ENCODE assay signal across 1 cellular context in genomic region chr2:54941248-54941984, GRCh38.
TF ChIP-seq lines count a peak whose summit lies in the region.

No MANE protein-coding gene starts in this region.

TF ChIP-seq in HepG2, 621 proteins besides CTCF, POLR2A, EP300 and RAD21 (continued from another document and continues in another):
- TF ChIP-seq ZNF770 (CRISPR knock-in tag; IDR thresholded peaks at IDR 0.05) (no peak), YEATS2 (CRISPR knock-in tag; IDR thresholded peaks at IDR 0.05; ENCODE audit: borderline replicate concordance) (no peak), CERS6 (CRISPR knock-in tag; IDR thresholded peaks at IDR 0.05) (no peak), GATAD1 (CRISPR knock-in tag; IDR thresholded peaks at IDR 0.05) (no peak), SP5 (CRISPR knock-in tag; IDR thresholded peaks at IDR 0.05; ENCODE audit: borderline replicate concordance, low read depth) (no peak), ZFX (CRISPR knock-in tag; IDR thresholded peaks at IDR 0.05; ENCODE audit: low read depth) (no peak), ZNF296 (CRISPR knock-in tag; conservative IDR thresholded peaks at IDR 0.05) (no peak), MIER3 (CRISPR knock-in tag; IDR thresholded peaks at IDR 0.05; ENCODE audit: borderline replicate concordance) (no peak), KDM6A (CRISPR knock-in tag; IDR thresholded peaks at IDR 0.05; ENCODE audit: low read depth) (no peak), FOXP4 (CRISPR knock-in tag; IDR thresholded peaks at IDR 0.05) (no peak), RNF219 (CRISPR knock-in tag; IDR thresholded peaks at IDR 0.05) (no peak), ZNF256 (CRISPR knock-in tag; conservative IDR thresholded peaks at IDR 0.05) (no peak), TOPORS (CRISPR knock-in tag; IDR thresholded peaks at IDR 0.05) (no peak), DPF2 (CRISPR knock-in tag; IDR thresholded peaks at IDR 0.05; ENCODE audit: borderline replicate concordance, low read depth) (no peak), ZMYM3 (CRISPR knock-in tag; IDR thresholded peaks at IDR 0.05) (no peak), ARNT (IDR thresholded peaks at IDR 0.05) (no peak), CBX1 (IDR thresholded peaks at IDR 0.05; ENCODE audit: low read depth) (no peak), HMGXB3 (CRISPR knock-in tag; IDR thresholded peaks at IDR 0.05; ENCODE audit: borderline replicate concordance) (no peak), MLX (CRISPR knock-in tag; IDR thresholded peaks at IDR 0.05) (no peak), IRF2 (CRISPR knock-in tag; IDR thresholded peaks at IDR 0.05) (no peak), ZNF619 (CRISPR knock-in tag; IDR thresholded peaks at IDR 0.05) (no peak), PRMT3 (CRISPR knock-in tag; IDR thresholded peaks at IDR 0.05; ENCODE audit: borderline replicate concordance, low read depth) (no peak), ZNF12 (CRISPR knock-in tag; IDR thresholded peaks at IDR 0.05) (no peak), MATR3 (CRISPR knock-in tag; IDR thresholded peaks at IDR 0.05) (no peak), ZNF430 (CRISPR knock-in tag; IDR thresholded peaks at IDR 0.05) (peak; percentile 31; the same call in 1 of the 2 replicates), PTBP1 (IDR thresholded peaks at IDR 0.05; ENCODE audit: low read depth, low read length, poor library complexity, severe bottlenecking) (no peak), IKZF5 (CRISPR knock-in tag; IDR thresholded peaks at IDR 0.05) (no peak), ZNF331 (CRISPR knock-in tag; IDR thresholded peaks at IDR 0.05) (0 out of 2 replicates have a peak, but pooled peaks have one; percentile 27), ZNF775 (CRISPR knock-in tag; IDR thresholded peaks at IDR 0.05; ENCODE audit: borderline replicate concordance) (no peak), ZNF552 (CRISPR knock-in tag; IDR thresholded peaks at IDR 0.05; ENCODE audit: borderline replicate concordance) (no peak), TERF1 (CRISPR knock-in tag; IDR thresholded peaks at IDR 0.05) (no peak), UBTF (CRISPR knock-in tag; IDR thresholded peaks at IDR 0.05) (no peak), AFF4 (CRISPR knock-in tag; IDR thresholded peaks at IDR 0.05) (no peak), ZBTB38 (CRISPR knock-in tag; IDR thresholded peaks at IDR 0.05) (0 out of 2 replicates have a peak, but pooled peaks have one; percentile 43), LCORL (IDR thresholded peaks at IDR 0.05) (no peak), LCORL (CRISPR knock-in tag; IDR thresholded peaks at IDR 0.05) (no peak), HNRNPLL (IDR thresholded peaks at IDR 0.05; ENCODE audit: low read depth, low read length, poor library complexity, severe bottlenecking) (peak; percentile 55), ZMAT5 (CRISPR knock-in tag; IDR thresholded peaks at IDR 0.05; ENCODE audit: borderline replicate concordance, low read depth) (no peak), ZSCAN12 (CRISPR knock-in tag; IDR thresholded peaks at IDR 0.05) (no peak), SOX13 (IDR thresholded peaks at IDR 0.05) (no peak), SOX13 (CRISPR knock-in tag; conservative IDR thresholded peaks at IDR 0.05 in 1 of 2, IDR thresholded peaks at IDR 0.05 in 1 of 2) (peak in 1 of 2 experiments; percentile 82; a peak in 2 of 4 replicates)
